In the genomic region with DNA sequence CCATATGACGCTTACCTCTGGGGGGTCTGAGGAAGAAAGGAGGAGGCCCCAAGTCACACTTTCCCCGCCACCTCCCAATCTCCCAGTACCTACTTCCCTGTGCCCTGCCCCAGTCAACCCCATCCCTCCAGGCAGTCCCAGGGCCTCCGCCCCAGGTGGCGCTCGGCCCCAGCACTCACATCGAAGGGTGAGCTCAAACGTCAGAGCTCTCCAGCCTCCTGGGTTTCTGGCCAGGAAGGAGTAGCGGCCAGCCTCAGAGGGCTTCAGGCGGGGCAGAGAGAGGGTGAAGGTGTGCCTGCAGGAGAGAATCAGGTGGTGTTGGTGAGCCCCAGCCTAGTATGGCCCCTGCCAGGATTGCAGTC, we compare ENCODE assay signal across 15 cellular contexts. TPM values are rescaled to one million over a fixed set of nuclear protein-coding genes. Genes with fewer than 3 reads are reported as not detected.
"Had no signal": no experiment of that assay in that cellular context is flagged by ENCODE, and none has a peak within 500 bp of the region (broad histone marks: within the 10 kb centered on the region; RNA-seq: fewer than 3 reads in every experiment).

No MANE protein-coding gene starts in this region.

- H3K27ac ChIP-seq: brain microvascular endothelial cell, coronary artery had no signal

- H3K4me3 ChIP-seq: coronary artery had no signal

- ATAC-seq: left ventricle myocardium superior, sciatic nerve had no signal

- H3K27me3 ChIP-seq: brain microvascular endothelial cell had no signal

- H3K36me3 ChIP-seq: brain microvascular endothelial cell had no signal

- DNase-seq: activated CD4-positive, alpha-beta memory T cell treated with anti-CD3 and anti-CD28 coated beads, Interleukin-2, amount 10 ng/mL, durations not matched to agents 7 days and 5 days; activated gamma-delta T cell treated with Interleukin-2 at 50 U/mL for 16 hours; activated T-cell treated with anti-CD3 and anti-CD28 coated beads, Interleukin-2, amount 50 U/mL, for 48 hours; anterior cingulate cortex; brain microvascular endothelial cell; effector CD8-positive, alpha-beta T cell; foreskin fibroblast; glutamatergic neuron; hypothalamus; left ventricle myocardium superior; nephron progenitor cell; T-helper 9 cell had no signal

RNA-seq across cellular contexts. Expression of gene CSF1R, which starts 16.1 kb away (rescaled TPM):
- total RNA-seq: pulmonary artery endothelial cell had no signal
